8 cellular contexts compared by ENCODE assay signal in the genomic region with DNA sequence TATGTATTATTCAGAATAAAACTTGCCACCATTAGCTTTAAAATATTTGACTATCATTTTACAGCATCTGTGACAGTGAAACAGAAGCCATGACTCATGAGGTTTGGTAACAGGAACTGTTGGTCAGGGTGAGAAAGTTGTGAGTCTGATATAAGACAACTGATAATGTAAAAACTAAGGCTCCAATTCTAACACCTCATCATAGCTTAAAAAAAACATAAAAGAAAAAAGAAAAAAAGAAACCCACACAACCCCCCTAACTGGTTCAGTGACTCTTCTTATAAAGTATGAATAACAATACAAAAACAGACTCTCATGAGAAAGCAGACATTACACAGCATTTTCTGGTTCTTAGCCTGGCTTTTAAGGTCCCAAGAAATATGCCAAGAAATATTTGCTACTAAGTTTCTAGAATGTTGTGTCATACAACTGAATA.
DNase-seq lines count a peak whose midpoint lies in the region; ATAC-seq, FAIRE-seq and TF ChIP-seq lines count a peak whose summit lies in the region.

No MANE protein-coding gene starts in this region.

- peak; percentile 3 to 28 for DNase-seq in activated CD8-positive, alpha-beta memory T cell treated with anti-CD3 and anti-CD28 coated beads for 4 hours (ENCODE audit: low read depth in 2 of 2)
- DNase-seq in activated CD8-positive, alpha-beta memory T cell treated with anti-CD3 and anti-CD28 coated beads, Interleukin-2, amount 50 U/mL, for 48 hours = no peak
- DNase-seq in GM23248 (peak; percentile 90), GM12878 (ENCODE audit: low read depth, low spot score) (peak; percentile 52), iPS-NIHi7 (ENCODE audit: extremely low spot score) (no peak), BE2C (no peak)

- in situ Hi-C loops in GM23248 (cut with MboI) (no loop called here), GM12878 (cut with MboI) (no loop called here)

- intact Hi-C loops in GM12878 (cut with micrococcal nuclease; ENCODE audit: unreplicated experiment) = loop anchor here (5.0 kb wide), 1 partner anchor 73 kb away; no protein-coding TSS in a partner anchor

- H3K79me2 ChIP-seq in GM23248 (ENCODE audit: insufficient read depth) = no peaks in the 10 kb centered on the region
- H3K79me2 ChIP-seq in KMS-11 (ENCODE audit: insufficient read depth, low read depth) = no peaks in the 10 kb centered on the region
- H3K79me2 ChIP-seq in GM12878 (ENCODE audit: control insufficient read depth, insufficient read depth, low read length) = no peaks in the 10 kb centered on the region; the same call in 1 of the 2 replicates

- no peaks in the 10 kb centered on the region for H3K27me3 ChIP-seq in GM23248 (replicated peaks; ENCODE audit: insufficient read depth)
- H3K27me3 ChIP-seq in KMS-11 (ENCODE audit: insufficient read depth, low read depth) = no peaks in the 10 kb centered on the region
- H3K27me3 ChIP-seq in GM12878 (replicated peaks in 1 of 2; ENCODE audit: control insufficient read depth in 2 of 2, insufficient read depth in 2 of 2, low read length in 1 of 2) = no peaks in the 10 kb centered on the region
- H3K27me3 ChIP-seq in skeletal muscle satellite cell (ENCODE audit: control insufficient read depth, insufficient read depth, low read length) = no peaks in the 10 kb centered on the region
- no peaks in the 10 kb centered on the region for H3K27me3 ChIP-seq in BE2C

- H3K4me1 ChIP-seq in GM23248 (ENCODE audit: insufficient read depth) (peaks cover 33% of the 10 kb centered on the region), KMS-11 (ENCODE audit: low read depth, poor library complexity, severe bottlenecking) (peaks cover 40% of the 10 kb centered on the region), GM12878 (ENCODE audit: control insufficient read depth, insufficient read depth, low read length) (peaks cover 32% of the 10 kb centered on the region), skeletal muscle satellite cell (ENCODE audit: control insufficient read depth, insufficient read depth, low read length) (peaks cover 36% of the 10 kb centered on the region), BE2C (no peaks in the 10 kb centered on the region)

- peak overlapping the region; percentile 37 for H3K9ac ChIP-seq in GM23248
- H3K9ac ChIP-seq in KMS-11 = no peak overlapping the region
- H3K9ac ChIP-seq in GM12878 (ENCODE audit: control insufficient read depth, insufficient read depth, low read length) = no peak overlapping the region
- peak overlapping the region; percentile 27 for H3K9ac ChIP-seq in skeletal muscle satellite cell (ENCODE audit: low read depth, low read length)

- TF ChIP-seq EP300 in GM12878 (IDR thresholded peaks at IDR 0.05; ENCODE audit: borderline replicate concordance in 1 of 2, control insufficient read depth in 1 of 2, low read depth in 2 of 2, low read length in 2 of 2) = peak; percentile 54 to 81; a peak in 2 of 4 replicates

- peak; percentile 96 for ATAC-seq in GM12878

- H4K20me1 ChIP-seq in GM23248 (ENCODE audit: insufficient read depth) (no peaks in the 10 kb centered on the region), KMS-11 (ENCODE audit: insufficient read depth) (0 out of 2 replicates have a peak, but pooled peaks cover 3% of the 10 kb centered on the region), GM12878 (ENCODE audit: control insufficient read depth, insufficient read depth) (no peaks in the 10 kb centered on the region)

- H2AFZ ChIP-seq in GM23248 (no peak overlapping the region), KMS-11 (ENCODE audit: low read depth) (no peak overlapping the region), GM12878 (ENCODE audit: control insufficient read depth, low read depth, low read length) (no peak overlapping the region)

- H3K27ac ChIP-seq in GM23248 = peak overlapping the region; percentile 77
- H3K27ac ChIP-seq in KMS-11 = no peak overlapping the region
- peak overlapping the region; percentile 32 for H3K27ac ChIP-seq in GM12878 (ENCODE audit: control insufficient read depth, insufficient read depth)

- H3K36me3 ChIP-seq in GM23248 (ENCODE audit: low read depth) (0 out of 2 replicates have a peak, but pooled peaks cover 5% of the 10 kb centered on the region), KMS-11 (ENCODE audit: insufficient read depth) (no peaks in the 10 kb centered on the region), GM12878 (ENCODE audit: control insufficient read depth in 2 of 2, insufficient read depth in 2 of 2, low read length in 1 of 2) (peaks cover 6 to 38% of the 10 kb centered on the region in 2 experiments), skeletal muscle satellite cell (ENCODE audit: insufficient read depth, low read length) (peaks cover 8% of the 10 kb centered on the region), BE2C (peaks cover 48% of the 10 kb centered on the region)

- peaks cover 23% of the 10 kb centered on the region for H3F3A ChIP-seq in GM23248 (ENCODE audit: insufficient read depth)

- no peak for FAIRE-seq in GM12878 (lab: Jason Lieb, UNC)

- no peak for TF ChIP-seq POLR2A in GM12878 (IDR thresholded peaks at IDR 0.05; ENCODE audit: low read depth, low read length)

- H3K4me3 ChIP-seq in GM23248 = no peak overlapping the region
- no peak overlapping the region for H3K4me3 ChIP-seq in KMS-11 (IDR thresholded peaks at IDR 0.05; ENCODE audit: insufficient read depth, low read depth, low read length)
- no peak overlapping the region for H3K4me3 ChIP-seq in GM12878
- H3K4me3 ChIP-seq in skeletal muscle satellite cell (ENCODE audit: low read length) = no peak overlapping the region
- no peak overlapping the region for H3K4me3 ChIP-seq in BE2C (ENCODE audit: low read depth, low read length)

- CTCF ChIA-PET in GM12878 (lab: Yijun Ruan, JAX) = interaction anchor here (0.7 to 3.0 kb wide), 12 partner anchors 8 to 452 kb away, joined by 3 to 19 read pairs (median 4); no protein-coding TSS in a partner anchor

- no peak for TF ChIP-seq CTCF in KMS-11 (conservative IDR thresholded peaks at IDR 0.05; ENCODE audit: low read depth, low read length)
- no peak for TF ChIP-seq CTCF in GM12878 (IDR thresholded peaks at IDR 0.05 in 2 of 3, conservative IDR thresholded peaks at IDR 0.05 in 1 of 3; ENCODE audit: control insufficient read depth in 2 of 3, extremely low read depth in 1 of 3, insufficient read depth in 1 of 3, low read depth in 3 of 3, low read length in 3 of 3)
- TF ChIP-seq CTCF in BE2C (IDR thresholded peaks at IDR 0.05; ENCODE audit: low read depth, low read length) = no peak

- H3K9me3 ChIP-seq in GM23248 (ENCODE audit: low read depth) (no peaks in the 10 kb centered on the region), GM12878 (replicated peaks; ENCODE audit: control insufficient read depth, insufficient read depth, low read length) (no peaks in the 10 kb centered on the region), skeletal muscle satellite cell (replicated peaks; ENCODE audit: low read length) (no peaks in the 10 kb centered on the region), BE2C (no peaks in the 10 kb centered on the region)

- H3K9me2 ChIP-seq in GM23248 (ENCODE audit: insufficient read depth) = no peaks in the 10 kb centered on the region

- no peak for TF ChIP-seq RAD21 in GM12878 (IDR thresholded peaks at IDR 0.05; ENCODE audit: insufficient read depth, low read depth, low read length)

- no TSS peak for BruUV-seq in GM12878 (replicated peaks; lab: Mats Ljungman, UMichigan)

- peak overlapping the region; percentile 60 for H3K4me2 ChIP-seq in GM23248 (ENCODE audit: unreplicated experiment)
- peak overlapping the region; percentile 6; the same call in 1 of the 2 replicates for H3K4me2 ChIP-seq in KMS-11
- 0 out of 2 replicates have a peak overlapping the region, but pooled peaks have one; percentile 27 for H3K4me2 ChIP-seq in GM12878 (ENCODE audit: control insufficient read depth, insufficient read depth)
- H3K4me2 ChIP-seq in skeletal muscle satellite cell (ENCODE audit: low read length) = peak overlapping the region; percentile 11

- RAD21 ChIA-PET in GM12878 (lab: Charles Lee; ENCODE audit: unreplicated experiment) = interaction anchor here (0.8 to 5.0 kb wide), 8 partner anchors 11 to 74 kb away, joined by 3 to 31 read pairs (median 6); no protein-coding TSS in a partner anchor

- SMC1A ChIA-PET in GM12878 (lab: Charles Lee; ENCODE audit: uncharacterized antibody, unreplicated experiment) = interaction anchor here (0.5 to 2.3 kb wide), 14 partner anchors 8 to 1680 kb away, joined by 3 to 13 read pairs (median 4); no protein-coding TSS in a partner anchor

- POLR2A ChIA-PET in GM12878 (lab: Charles Lee) = interaction anchor here (0.6 to 1.6 kb wide), 8 partner anchors 60 to 74 kb away, joined by 3 to 10 read pairs (median 3); no protein-coding TSS in a partner anchor

TF ChIP-seq in GM12878, 131 proteins besides CTCF, POLR2A, EP300 and RAD21 (continues in another document):
- TF ChIP-seq SPI1 (IDR thresholded peaks at IDR 0.05; ENCODE audit: borderline replicate concordance, insufficient read depth, low read depth, low read length) (peak; percentile 57; the same call in 1 of the 2 replicates), ZNF217 (IDR thresholded peaks at IDR 0.05) (no peak), PKNOX1 (IDR thresholded peaks at IDR 0.05) (no peak), ZBED1 (IDR thresholded peaks at IDR 0.05; ENCODE audit: borderline replicate concordance) (peak; percentile 21; the same call in 1 of the 2 replicates), RELA (IDR thresholded peaks at IDR 0.05; ENCODE audit: borderline replicate concordance, partially characterized antibody) (no peak)

Comparison
In these comparisons a context has a peak if more than half of its experiments do, and no peak if none do; other contexts are left out.
1. DNase-seq: peak in activated CD8-positive, alpha-beta memory T cell treated with anti-CD3 and anti-CD28 coated beads for 4 hours (2 of 2), GM23248 (single experiment) and GM12878 (single experiment); none in activated CD8-positive, alpha-beta memory T cell treated with anti-CD3 and anti-CD28 coated beads, Interleukin-2, amount 50 U/mL, for 48 hours (single experiment), iPS-NIHi7 (single experiment) and BE2C (single experiment).
2. H3K4me2 ChIP-seq: peak in every context shown above with its lines; median percentile 60 in GM23248; 27 in GM12878; 11 in skeletal muscle satellite cell; 6 in KMS-11.
3. H3K9ac ChIP-seq: peak in GM23248 (single experiment) and skeletal muscle satellite cell (single experiment); none in KMS-11 (single experiment) and GM12878 (single experiment).